In the genomic region with DNA sequence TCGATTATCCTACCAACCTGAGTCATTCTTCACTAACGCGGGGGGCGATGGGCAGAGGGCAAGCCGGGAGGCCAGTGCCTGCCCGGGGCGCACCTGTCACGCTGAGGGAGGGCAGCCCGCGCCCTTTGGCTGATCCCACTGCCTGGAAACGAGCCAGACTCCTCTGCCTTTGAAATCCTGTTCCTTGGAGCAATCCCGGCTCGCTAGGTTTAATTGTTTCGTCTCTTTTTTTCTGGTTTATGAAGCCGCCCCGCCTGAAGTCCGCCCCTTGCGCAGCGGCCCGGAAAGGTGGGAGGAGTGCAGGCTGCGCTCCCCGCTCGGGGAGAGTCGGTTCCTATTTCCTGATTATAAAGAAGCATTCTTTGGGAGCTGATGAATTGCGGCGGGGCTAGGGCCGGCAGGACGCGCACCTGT, we compare ENCODE assay signal across 8 cellular contexts.
DNase-seq lines count a peak whose midpoint lies in the region; ATAC-seq and TF ChIP-seq lines count a peak whose summit lies in the region.

No MANE protein-coding gene starts in this region.

- peaks cover 0 to 11% (median 3%) of the 10 kb centered on the region in 3 donors for H3K4me1 ChIP-seq in gastroesophageal sphincter

- peak overlapping the region; percentile 89 for H3K27ac Mint-ChIP-seq in WTC11

- POLR2A ChIA-PET in WTC11 (lab: Charles Lee): interaction anchor here (0.8 kb wide), 1 partner anchor 203 kb away, joined by 3 read pairs; no protein-coding TSS in a partner anchor

- TF ChIP-seq CTCF in GM12865 (IDR thresholded peaks at IDR 0.05; ENCODE audit: insufficient read depth, low read depth, low read length, missing control alignments) (no peak), WTC11 (IDR thresholded peaks at IDR 0.05) (no peak), gastroesophageal sphincter (IDR thresholded peaks at IDR 0.05) (no peak), retinal pigment epithelial cell (conservative IDR thresholded peaks at IDR 0.05; ENCODE audit: low read depth, low read length) (no peak)

- CTCF ChIA-PET in WTC11 (lab: Charles Lee): interaction anchor here (0.6 to 1.4 kb wide), 5 partner anchors 38 to 528 kb away, joined by 3 to 6 read pairs (median 5); no protein-coding TSS in a partner anchor

- H3K27me3 Mint-ChIP-seq in WTC11 (ENCODE audit: low read depth): peaks cover 17% of the 10 kb centered on the region

- peak; percentile 73 for ATAC-seq in WTC11
- ATAC-seq in gastroesophageal sphincter: peak; percentile 35
- ATAC-seq in GM21526 (IDR thresholded peaks at IDR 0.05; ENCODE audit: low FRiP score, unreplicated experiment): no peak

- no peaks in the 10 kb centered on the region for H3K9me3 ChIP-seq in gastroesophageal sphincter

- H3K4me3 Mint-ChIP-seq in WTC11: peak overlapping the region; percentile 73

- no peak overlapping the region for H3K27ac ChIP-seq in gastroesophageal sphincter

- H3K4me3 ChIP-seq in GM12865 (ENCODE audit: low read depth, low read length): peak overlapping the region; percentile 47
- H3K4me3 ChIP-seq in gastroesophageal sphincter: peak overlapping the region; percentile 15 to 38
- peak overlapping the region; percentile 25 for H3K4me3 ChIP-seq in retinal pigment epithelial cell (ENCODE audit: low read length)

- TF ChIP-seq POLR2A in gastroesophageal sphincter (IDR thresholded peaks at IDR 0.05): no peak

- peaks cover 11% of the 10 kb centered on the region for H3K9me3 Mint-ChIP-seq in WTC11

- no peaks in the 10 kb centered on the region for H3K36me3 ChIP-seq in gastroesophageal sphincter

- no peaks in the 10 kb centered on the region for H3K36me3 Mint-ChIP-seq in WTC11

- 0% methylated on average over 1 of the region's 29 CpGs; no CpG with 5 or more reads in 1 of the 2 donors for WGBS in gastroesophageal sphincter (ENCODE audit: low coverage in 1 of 2), 2 donors

- no peaks in the 10 kb centered on the region for H3K27me3 ChIP-seq in gastroesophageal sphincter

- TF ChIP-seq EP300 in gastroesophageal sphincter (IDR thresholded peaks at IDR 0.05): no peak

- peaks cover 50% of the 10 kb centered on the region for H3K4me1 Mint-ChIP-seq in WTC11

- DNase-seq in GM12865 (ENCODE audit: low read depth) (peak; percentile 27), LHCN-M2 (ENCODE audit: low read depth) (peak; percentile 16), WTC11 (ENCODE audit: low spot score) (peak; percentile 46), retinal pigment epithelial cell (ENCODE audit: low read depth) (no peak), ureter (ENCODE audit: low spot score) (no peak)
- DNase-seq in effector CD8-positive, alpha-beta T cell (lab: John Stamatoyannopoulos, UW): no peak

TF ChIP-seq in WTC11, 78 proteins besides CTCF, POLR2A, EP300 and RAD21:
- TF ChIP-seq TEAD4 (CRISPR knock-in tag; IDR thresholded peaks at IDR 0.05): no peak
- TF ChIP-seq, protein P1, sequence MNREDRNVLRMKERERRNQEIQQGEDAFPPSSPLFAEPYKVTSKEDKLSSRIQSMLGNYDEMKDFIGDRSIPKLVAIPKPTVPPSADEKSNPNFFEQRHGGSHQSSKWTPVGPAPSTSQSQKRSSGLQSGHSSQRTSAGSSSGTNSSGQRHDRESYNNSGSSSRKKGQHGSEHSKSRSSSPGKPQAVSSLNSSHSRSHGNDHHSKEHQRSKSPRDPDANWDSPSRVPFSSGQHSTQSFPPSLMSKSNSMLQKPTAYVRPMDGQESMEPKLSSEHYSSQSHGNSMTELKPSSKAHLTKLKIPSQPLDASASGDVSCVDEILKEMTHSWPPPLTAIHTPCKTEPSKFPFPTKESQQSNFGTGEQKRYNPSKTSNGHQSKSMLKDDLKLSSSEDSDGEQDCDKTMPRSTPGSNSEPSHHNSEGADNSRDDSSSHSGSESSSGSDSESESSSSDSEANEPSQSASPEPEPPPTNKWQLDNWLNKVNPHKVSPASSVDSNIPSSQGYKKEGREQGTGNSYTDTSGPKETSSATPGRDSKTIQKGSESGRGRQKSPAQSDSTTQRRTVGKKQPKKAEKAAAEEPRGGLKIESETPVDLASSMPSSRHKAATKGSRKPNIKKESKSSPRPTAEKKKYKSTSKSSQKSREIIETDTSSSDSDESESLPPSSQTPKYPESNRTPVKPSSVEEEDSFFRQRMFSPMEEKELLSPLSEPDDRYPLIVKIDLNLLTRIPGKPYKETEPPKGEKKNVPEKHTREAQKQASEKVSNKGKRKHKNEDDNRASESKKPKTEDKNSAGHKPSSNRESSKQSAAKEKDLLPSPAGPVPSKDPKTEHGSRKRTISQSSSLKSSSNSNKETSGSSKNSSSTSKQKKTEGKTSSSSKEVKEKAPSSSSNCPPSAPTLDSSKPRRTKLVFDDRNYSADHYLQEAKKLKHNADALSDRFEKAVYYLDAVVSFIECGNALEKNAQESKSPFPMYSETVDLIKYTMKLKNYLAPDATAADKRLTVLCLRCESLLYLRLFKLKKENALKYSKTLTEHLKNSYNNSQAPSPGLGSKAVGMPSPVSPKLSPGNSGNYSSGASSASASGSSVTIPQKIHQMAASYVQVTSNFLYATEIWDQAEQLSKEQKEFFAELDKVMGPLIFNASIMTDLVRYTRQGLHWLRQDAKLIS (CRISPR knock-in tag; IDR thresholded peaks at IDR 0.05; ENCODE audit: borderline replicate concordance): no peak
- TF ChIP-seq GRHL2 (CRISPR knock-in tag; IDR thresholded peaks at IDR 0.05; ENCODE audit: insufficient replicate concordance, severe bottlenecking): no peak
- no peak for TF ChIP-seq ZNF317 (CRISPR knock-in tag; IDR thresholded peaks at IDR 0.05; ENCODE audit: borderline replicate concordance, low read depth)
- TF ChIP-seq SMAD4 (CRISPR knock-in tag; IDR thresholded peaks at IDR 0.05): no peak
- no peak for TF ChIP-seq USF2 (CRISPR knock-in tag; IDR thresholded peaks at IDR 0.05)
- no peak for TF ChIP-seq SMAD3 (CRISPR knock-in tag; IDR thresholded peaks at IDR 0.05; ENCODE audit: borderline replicate concordance)
- TF ChIP-seq ELF4 (CRISPR knock-in tag; IDR thresholded peaks at IDR 0.05; ENCODE audit: low read depth): no peak
- TF ChIP-seq ATF1 (CRISPR knock-in tag; IDR thresholded peaks at IDR 0.05): no peak
- no peak for TF ChIP-seq CREM (CRISPR knock-in tag; IDR thresholded peaks at IDR 0.05)
- TF ChIP-seq, protein P2, sequence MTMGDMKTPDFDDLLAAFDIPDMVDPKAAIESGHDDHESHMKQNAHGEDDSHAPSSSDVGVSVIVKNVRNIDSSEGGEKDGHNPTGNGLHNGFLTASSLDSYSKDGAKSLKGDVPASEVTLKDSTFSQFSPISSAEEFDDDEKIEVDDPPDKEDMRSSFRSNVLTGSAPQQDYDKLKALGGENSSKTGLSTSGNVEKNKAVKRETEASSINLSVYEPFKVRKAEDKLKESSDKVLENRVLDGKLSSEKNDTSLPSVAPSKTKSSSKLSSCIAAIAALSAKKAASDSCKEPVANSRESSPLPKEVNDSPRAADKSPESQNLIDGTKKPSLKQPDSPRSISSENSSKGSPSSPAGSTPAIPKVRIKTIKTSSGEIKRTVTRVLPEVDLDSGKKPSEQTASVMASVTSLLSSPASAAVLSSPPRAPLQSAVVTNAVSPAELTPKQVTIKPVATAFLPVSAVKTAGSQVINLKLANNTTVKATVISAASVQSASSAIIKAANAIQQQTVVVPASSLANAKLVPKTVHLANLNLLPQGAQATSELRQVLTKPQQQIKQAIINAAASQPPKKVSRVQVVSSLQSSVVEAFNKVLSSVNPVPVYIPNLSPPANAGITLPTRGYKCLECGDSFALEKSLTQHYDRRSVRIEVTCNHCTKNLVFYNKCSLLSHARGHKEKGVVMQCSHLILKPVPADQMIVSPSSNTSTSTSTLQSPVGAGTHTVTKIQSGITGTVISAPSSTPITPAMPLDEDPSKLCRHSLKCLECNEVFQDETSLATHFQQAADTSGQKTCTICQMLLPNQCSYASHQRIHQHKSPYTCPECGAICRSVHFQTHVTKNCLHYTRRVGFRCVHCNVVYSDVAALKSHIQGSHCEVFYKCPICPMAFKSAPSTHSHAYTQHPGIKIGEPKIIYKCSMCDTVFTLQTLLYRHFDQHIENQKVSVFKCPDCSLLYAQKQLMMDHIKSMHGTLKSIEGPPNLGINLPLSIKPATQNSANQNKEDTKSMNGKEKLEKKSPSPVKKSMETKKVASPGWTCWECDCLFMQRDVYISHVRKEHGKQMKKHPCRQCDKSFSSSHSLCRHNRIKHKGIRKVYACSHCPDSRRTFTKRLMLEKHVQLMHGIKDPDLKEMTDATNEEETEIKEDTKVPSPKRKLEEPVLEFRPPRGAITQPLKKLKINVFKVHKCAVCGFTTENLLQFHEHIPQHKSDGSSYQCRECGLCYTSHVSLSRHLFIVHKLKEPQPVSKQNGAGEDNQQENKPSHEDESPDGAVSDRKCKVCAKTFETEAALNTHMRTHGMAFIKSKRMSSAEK (CRISPR knock-in tag; IDR thresholded peaks at IDR 0.05; ENCODE audit: borderline replicate concordance): no peak
- no peak for TF ChIP-seq SP1 (CRISPR knock-in tag; conservative IDR thresholded peaks at IDR 0.05)
- TF ChIP-seq ZNF416 (CRISPR knock-in tag; IDR thresholded peaks at IDR 0.05): no peak
- TF ChIP-seq NR3C1 (CRISPR knock-in tag; conservative IDR thresholded peaks at IDR 0.05; ENCODE audit: low read depth): no peak
- TF ChIP-seq HMGXB4 (CRISPR knock-in tag; IDR thresholded peaks at IDR 0.05): no peak

Comparison
In these comparisons a context has a peak if more than half of its experiments do, and no peak if none do; other contexts are left out.
1. DNase-seq: peak in GM12865 (single experiment), LHCN-M2 (single experiment) and WTC11 (single experiment); none in retinal pigment epithelial cell (single experiment), effector CD8-positive, alpha-beta T cell (single experiment) and ureter (single experiment).
2. Peak in every context shown above with its lines, with median percentiles within 50 percentile points of each other: H3K4me3 ChIP-seq.